Comparison of ENCODE assay signal across 8 cellular contexts in genomic region chr22:42270512-42271190, GRCh38. TPM values are rescaled to one million over a fixed set of nuclear protein-coding genes. Genes with fewer than 3 reads are reported as not detected.
DNase-seq lines count a peak whose midpoint lies in the region; ATAC-seq and TF ChIP-seq lines count a peak whose summit lies in the region.

Gene TCF20 (minus strand): TSS chr22:42270653. CDS start chr22:42215305, 55,348 bp downstream.

- H3K27me3 Mint-ChIP-seq in neural crest cell (ENCODE audit: low read depth), result peaks cover 3% of the 10 kb centered on the region

- H3K4ac ChIP-seq in IMR-90 (ENCODE audit: low read depth, low read length), result peak within 1 kb of the TSS; percentile 29; the same call in 1 of the 2 replicates

- ATAC-seq in GM21390 (IDR thresholded peaks at IDR 0.05; ENCODE audit: unreplicated experiment), result peak; percentile 50
- peak; percentile 89 for ATAC-seq in IMR-90 (ENCODE audit: low read depth)

- H2AK5ac ChIP-seq in IMR-90 (ENCODE audit: low read depth, low read length), result no peak within 1 kb of the TSS

- H3K36me3 ChIP-seq in IMR-90 (ENCODE audit: control insufficient read depth, insufficient read depth, low read length), result no peaks in the 10 kb centered on the region
- H3K36me3 ChIP-seq in stomach, result no peaks in the 10 kb centered on the region

- peak within 1 kb of the TSS; percentile 67; the same call in 1 of the 2 replicates for H3K27ac ChIP-seq in IMR-90 (ENCODE audit: insufficient read depth, low read length)
- peak within 1 kb of the TSS; percentile 91 to 96 (median 95) for H3K27ac ChIP-seq in stomach

- H3K4me1 Mint-ChIP-seq in neural crest cell, result peaks cover 36% of the 10 kb centered on the region

- no peak within 1 kb of the TSS for H4K5ac ChIP-seq in IMR-90 (ENCODE audit: low read depth, low read length)

- H3K18ac ChIP-seq in IMR-90 (ENCODE audit: low read depth, low read length), result no peak within 1 kb of the TSS

- peaks cover 23 to 36% of the 10 kb centered on the region in 2 experiments for H3K79me1 ChIP-seq in IMR-90 (ENCODE audit: low read depth in 1 of 2, low read length in 2 of 2)

- CTCF ChIA-PET in IMR-90 (lab: Yijun Ruan, JAX), result no interaction called here

- peak within 1 kb of the TSS; percentile 96 for H2AK9ac ChIP-seq in IMR-90 (replicated peaks; ENCODE audit: low read depth, low read length, poor library complexity)

- no peaks in the 10 kb centered on the region for H3K27me3 ChIP-seq in IMR-90 (ENCODE audit: control insufficient read depth, insufficient read depth, low read length)
- H3K27me3 ChIP-seq in stomach, result no peaks in the 10 kb centered on the region

- no peak within 1 kb of the TSS for H4K91ac ChIP-seq in IMR-90 (ENCODE audit: insufficient read depth, low read depth, low read length)

- dilution Hi-C loops in IMR-90 (cut with HindIII; ENCODE audit: low sequenced_read_pairs, unreplicated experiment), result no loop called here

- TF ChIP-seq POLR2A in IMR-90 (IDR thresholded peaks at IDR 0.05; ENCODE audit: low read depth, low read length), result no peak
- TF ChIP-seq POLR2A in stomach (IDR thresholded peaks at IDR 0.05), result no peak

- intact Hi-C loops in IMR-90 (cut with micrococcal nuclease) (no loop called here), stomach (cut with DNase I; ENCODE audit: low total_unique reads) (no loop called here)

- in situ Hi-C loops in IMR-90 (cut with MboI; ENCODE audit: low sequenced_read_pairs), result no loop called here

- H3K4me3 Mint-ChIP-seq in neural crest cell, result peak within 1 kb of the TSS; percentile 91

- TF ChIP-seq RAD21 in IMR-90 (IDR thresholded peaks at IDR 0.05; ENCODE audit: low read length), result no peak

- 18% methylated on average over 19 of the region's 90 CpGs; no CpG with 5 or more reads in 1 of the 2 experiments for WGBS in IMR-90 (ENCODE audit: extremely low coverage in 2 of 2, insufficient read length in 1 of 2), 2 experiments
- WGBS in stomach, 5 donors, result 6 to 35% (median 10%) methylated on average over 15 to 90 of the region's 90 CpGs

- peak within 1 kb of the TSS; percentile 62 for H3K4me3 ChIP-seq in IMR-90 (ENCODE audit: insufficient read depth, low read depth, low read length)
- H3K4me3 ChIP-seq in foreskin fibroblast (ENCODE audit: low read depth in 1 of 2, low read length in 2 of 2), result peak within 1 kb of the TSS; percentile 80 to 96
- peak within 1 kb of the TSS; percentile 98 to 99 (median 99) for H3K4me3 ChIP-seq in stomach

- peak; percentile 88 for DNase-seq in DMS 273 (lab: John Stamatoyannopoulos, UW; ENCODE audit: unreplicated experiment)
- DNase-seq in IMR-90, result peak; percentile 62
- DNase-seq in SHP77 (lab: John Stamatoyannopoulos, UW), result peak; percentile 47 to 77
- DNase-seq in activated gamma-delta T cell (lab: John Stamatoyannopoulos, UW), result peak; percentile 71
- DNase-seq in foreskin fibroblast, result peak; percentile 64 to 88
- peak; percentile 63 for DNase-seq in neural crest cell (ENCODE audit: low read depth, low spot score)
- DNase-seq in stomach, result peak; percentile 82

- H2AFZ ChIP-seq in IMR-90 (replicated peaks; ENCODE audit: low read length, poor library complexity), result peak within 1 kb of the TSS; percentile 97

- H4K8ac ChIP-seq in IMR-90 (ENCODE audit: low read depth in 2 of 2, low read length in 2 of 2), result peak within 1 kb of the TSS; percentile 39 to 67; a peak in 1 of 4 replicates

- H3K23ac ChIP-seq in IMR-90 (ENCODE audit: low read depth, low read length), result no peak within 1 kb of the TSS

- H3K36me3 Mint-ChIP-seq in neural crest cell (ENCODE audit: low read depth), result no peaks in the 10 kb centered on the region

- peak within 1 kb of the TSS; percentile 64 for H3K4me2 ChIP-seq in IMR-90 (ENCODE audit: low read depth, low read length)

- H3K4me1 ChIP-seq in IMR-90 (ENCODE audit: control insufficient read depth, insufficient read depth, low read length) (no peaks in the 10 kb centered on the region), stomach (peaks cover 23 to 56% (median 44%) of the 10 kb centered on the region in 4 donors)

- no TSS peak for BruUV-seq in IMR-90 (replicated peaks; lab: Mats Ljungman, UMichigan)

- H4K20me1 ChIP-seq in IMR-90 (ENCODE audit: insufficient read depth, low read length), result peaks cover 28% of the 10 kb centered on the region

- no peaks in the 10 kb centered on the region for H3K9me3 ChIP-seq in IMR-90 (ENCODE audit: control insufficient read depth, insufficient read depth, low read length)
- H3K9me3 ChIP-seq in stomach, result no peaks in the 10 kb centered on the region

- 0 out of 2 replicates have a peak within 1 kb of the TSS, but pooled peaks have one; percentile 34 for H2BK120ac ChIP-seq in IMR-90 (ENCODE audit: low read depth, low read length)

- TF ChIP-seq CTCF in IMR-90 (conservative IDR thresholded peaks at IDR 0.05; ENCODE audit: low read depth, low read length) (0 out of 2 replicates have a peak, but pooled peaks have one; percentile 1), foreskin fibroblast (IDR thresholded peaks at IDR 0.05; ENCODE audit: low read depth, low read length) (no peak), neural crest cell (conservative IDR thresholded peaks at IDR 0.05) (no peak), stomach (IDR thresholded peaks at IDR 0.05) (no peak)

- H3K56ac ChIP-seq in IMR-90 (ENCODE audit: extremely low read depth, insufficient read depth, low read length), result no peak within 1 kb of the TSS

- peak within 1 kb of the TSS; percentile 85 for H3K9ac ChIP-seq in IMR-90 (ENCODE audit: low read depth, low read length)

- H2BK15ac ChIP-seq in IMR-90 (ENCODE audit: low read depth, low read length), result no peak within 1 kb of the TSS

- peak within 1 kb of the TSS; percentile 17 for H2BK5ac ChIP-seq in IMR-90 (ENCODE audit: low read depth, low read length, poor library complexity, severe bottlenecking)

- H3K9me1 ChIP-seq in IMR-90 (ENCODE audit: insufficient read depth, low read length), result no peaks in the 10 kb centered on the region

- H3K9me3 Mint-ChIP-seq in neural crest cell, result no peaks in the 10 kb centered on the region

- H2BK20ac ChIP-seq in IMR-90 (ENCODE audit: low read depth, low read length), result no peak within 1 kb of the TSS

- POLR2A ChIA-PET in IMR-90 (lab: Charles Lee; ENCODE audit: unreplicated experiment), result no interaction called here

- no peak within 1 kb of the TSS for H3K14ac ChIP-seq in IMR-90 (replicated peaks; ENCODE audit: low read depth, low read length)

- no peak within 1 kb of the TSS for H3K27ac Mint-ChIP-seq in neural crest cell (ENCODE audit: unreplicated experiment)

- TF ChIP-seq EP300 in stomach (IDR thresholded peaks at IDR 0.05), result no peak

TF ChIP-seq in IMR-90, 13 proteins besides CTCF, POLR2A, EP300 and RAD21:
- TF ChIP-seq CEBPB (IDR thresholded peaks at IDR 0.05; ENCODE audit: low read depth, low read length) (no peak), CHD1 (IDR thresholded peaks at IDR 0.05; ENCODE audit: low read depth, low read length) (no peak), NFE2L2 (IDR thresholded peaks at IDR 0.05; ENCODE audit: low read depth, low read length) (no peak), SMC3 (IDR thresholded peaks at IDR 0.05; ENCODE audit: low read depth, low read length) (no peak), RCOR1 (IDR thresholded peaks at IDR 0.05; ENCODE audit: insufficient replicate concordance, low read length) (no peak), MXI1 (IDR thresholded peaks at IDR 0.05; ENCODE audit: borderline replicate concordance, low read depth, low read length) (no peak)
- TF ChIP-seq, protein P1, sequence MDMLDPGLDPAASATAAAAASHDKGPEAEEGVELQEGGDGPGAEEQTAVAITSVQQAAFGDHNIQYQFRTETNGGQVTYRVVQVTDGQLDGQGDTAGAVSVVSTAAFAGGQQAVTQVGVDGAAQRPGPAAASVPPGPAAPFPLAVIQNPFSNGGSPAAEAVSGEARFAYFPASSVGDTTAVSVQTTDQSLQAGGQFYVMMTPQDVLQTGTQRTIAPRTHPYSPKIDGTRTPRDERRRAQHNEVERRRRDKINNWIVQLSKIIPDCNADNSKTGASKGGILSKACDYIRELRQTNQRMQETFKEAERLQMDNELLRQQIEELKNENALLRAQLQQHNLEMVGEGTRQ (IDR thresholded peaks at IDR 0.05; ENCODE audit: low read depth, low read length), result peak; percentile 92

RNA-seq across cellular contexts. Expression of gene TCF20, which starts in this region (rescaled TPM):
- 20.0 and 23.7 TPM in 2 replicates for total RNA-seq in IMR-90 (2012; rRNA removed)
- 8.9 and 9.5 TPM in 2 replicates for polyA plus RNA-seq in IMR-90 (2012; rRNA removed)
- 5.9 and 6.1 TPM in 2 replicates for polyA plus RNA-seq in IMR-90 (2012; cell fraction: cytosol; rRNA removed)
- 5.2 and 7.9 TPM in 2 replicates for polyA plus RNA-seq in IMR-90 (2012; cell fraction: nucleus; rRNA removed; ENCODE audit: low replicate concordance)
- total RNA-seq in neural crest cell, result 65.0 and 67.5 TPM in 2 replicates
- 10 to 100 TPM; 11.1 to 50.0 (median 37.5) TPM for total RNA-seq in stomach
- polyA plus RNA-seq in stomach, result 10 to 100 TPM in 1 of 3 donors, 1 to 10 TPM in 2; 5.8 to 11.0 (median 7.3) TPM

Comparison
In these comparisons a context has a peak if more than half of its experiments do, and no peak if none do; other contexts are left out.
1. Peak in every context shown above with its lines: DNase-seq, ATAC-seq, H3K4me3 ChIP-seq and H3K27ac ChIP-seq.